19 cellular contexts compared by ENCODE assay signal in the genomic region with DNA sequence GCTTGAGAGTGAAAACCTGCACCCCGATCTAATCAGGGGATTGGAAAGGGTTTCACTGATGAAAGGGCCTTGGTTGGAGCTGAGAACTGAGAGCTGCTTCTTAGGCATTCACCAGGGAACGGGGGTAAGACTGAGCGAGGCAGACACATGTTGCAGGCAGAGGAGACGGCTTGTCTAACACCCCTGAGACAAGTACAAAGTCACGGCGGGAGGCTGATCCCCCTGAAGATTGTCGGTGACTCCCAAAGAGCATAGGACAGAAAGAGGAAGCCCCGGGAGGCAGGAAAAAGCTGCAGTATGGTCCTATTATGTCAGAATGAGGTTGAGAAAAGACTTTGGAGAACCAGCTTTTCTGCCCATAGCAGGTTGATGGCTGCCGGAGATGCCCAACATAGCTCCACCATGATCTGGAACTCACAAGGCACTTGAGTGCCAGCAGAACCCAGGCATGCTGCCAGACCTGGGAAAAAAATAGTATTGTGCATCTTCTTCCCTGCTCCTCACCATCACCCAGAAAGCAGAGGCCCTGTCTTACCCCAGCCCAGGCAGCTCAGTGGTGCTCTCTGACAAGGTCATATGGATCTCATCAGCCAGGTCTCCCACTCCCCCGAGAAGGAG.
DNase-seq lines count a peak whose midpoint lies in the region; ATAC-seq and TF ChIP-seq lines count a peak whose summit lies in the region.
"Had no signal": no experiment of that assay in that cellular context is flagged by ENCODE, and none has a peak within 500 bp of the region (broad histone marks: within the 10 kb centered on the region; RNA-seq: fewer than 3 reads in every experiment).

No MANE protein-coding gene starts in this region.

- no peak overlapping the region for H3K27ac ChIP-seq in right cardiac atrium (ENCODE audit: low read length)
- no peak overlapping the region for H3K27ac ChIP-seq in lower lobe of right lung
- H3K27ac ChIP-seq: KMS-11 had no signal

- intact Hi-C loops in Right ventricle myocardium superior (cut with DNase I) (no loop called here), right cardiac atrium (cut with DNase I) (no loop called here), left ventricle myocardium superior (cut with micrococcal nuclease) (no loop called here), lower lobe of right lung (cut with DNase I) (no loop called here)

- WGBS in right cardiac atrium = 47% methylated on average over 10 of the region's 10 CpGs

- peak; percentile 89 for ATAC-seq in Right ventricle myocardium superior (ENCODE audit: poor library complexity)
- ATAC-seq in right cardiac atrium = no peak
- ATAC-seq in left ventricle myocardium superior = peak; percentile 86
- no peak for ATAC-seq in HG03469 (IDR thresholded peaks at IDR 0.05; ENCODE audit: unreplicated experiment)
- no peak for ATAC-seq in lower lobe of right lung
- ATAC-seq: GM12878 had no signal

- H3K27me3 ChIP-seq in right cardiac atrium (ENCODE audit: control insufficient read depth, insufficient read depth) (no peaks in the 10 kb centered on the region), lower lobe of right lung (ENCODE audit: low read depth) (no peaks in the 10 kb centered on the region)
- H3K27me3 ChIP-seq: BE2C had no signal

- H3K4me1 ChIP-seq in right cardiac atrium (ENCODE audit: control insufficient read depth, insufficient read depth, low read length) (no peaks in the 10 kb centered on the region), lower lobe of right lung (no peaks in the 10 kb centered on the region)

- H3K36me3 Mint-ChIP-seq in activated T-cell treated with anti-CD3 and anti-CD28 coated beads, Interleukin-2, amount 50 U/mL, for 24 hours (ENCODE audit: low read depth) = no peaks in the 10 kb centered on the region
- H3K36me3 Mint-ChIP-seq: CD4-positive, CD25-positive, alpha-beta regulatory T cell had no signal

- H3K27me3 Mint-ChIP-seq in activated T-cell treated with anti-CD3 and anti-CD28 coated beads, Interleukin-2, amount 50 U/mL, for 24 hours = peaks cover 15% of the 10 kb centered on the region
- H3K27me3 Mint-ChIP-seq: CD4-positive, CD25-positive, alpha-beta regulatory T cell had no signal

- H3K9me3 ChIP-seq in right cardiac atrium (ENCODE audit: control insufficient read depth, low read length) (no peaks in the 10 kb centered on the region), lower lobe of right lung (no peaks in the 10 kb centered on the region)
- H3K9me3 ChIP-seq: BE2C had no signal

- H3K27ac Mint-ChIP-seq in activated T-cell treated with anti-CD3 and anti-CD28 coated beads, Interleukin-2, amount 50 U/mL, for 24 hours = no peak overlapping the region

- no peak for TF ChIP-seq CTCF in lower lobe of right lung (IDR thresholded peaks at IDR 0.05)

- H3K4me3 ChIP-seq in right cardiac atrium (ENCODE audit: low read length) = no peak overlapping the region
- no peak overlapping the region for H3K4me3 ChIP-seq in lower lobe of right lung
- H3K4me3 ChIP-seq: GM12878 had no signal

- no peaks in the 10 kb centered on the region for H3K9me3 Mint-ChIP-seq in activated T-cell treated with anti-CD3 and anti-CD28 coated beads, Interleukin-2, amount 50 U/mL, for 24 hours

- no peaks in the 10 kb centered on the region for H3K4me1 Mint-ChIP-seq in activated T-cell treated with anti-CD3 and anti-CD28 coated beads, Interleukin-2, amount 50 U/mL, for 24 hours (ENCODE audit: low read depth)
- H3K4me1 Mint-ChIP-seq: CD4-positive, CD25-positive, alpha-beta regulatory T cell had no signal

- DNase-seq in Right ventricle myocardium superior (peak; percentile 44), right cardiac atrium (no peak), cerebellum (ENCODE audit: low spot score) (peak; percentile 82), left ventricle myocardium superior (peak; percentile 49), NCI-H748 (lab: John Stamatoyannopoulos, UW; ENCODE audit: unreplicated experiment) (no peak), lower lobe of right lung (no peak)
- no peak for DNase-seq in activated T-cell treated with anti-CD3 and anti-CD28 coated beads, Interleukin-2, amount 50 U/mL, for 24 hours
- DNase-seq: BE2C; CD4-positive, CD25-positive, alpha-beta regulatory T cell; DMS153; NCI-H1092; NCI-H1436 treated with DMSO at 0.1 percent for 48 hours; NCI-H2029 treated with DMSO at 0.1 percent for 48 hours; NCI-H2171; NCI-H526; OCI-M1 had no signal

- no peaks in the 10 kb centered on the region for H3K36me3 ChIP-seq in lower lobe of right lung
- H3K36me3 ChIP-seq: BE2C had no signal

- no peak overlapping the region for H3K4me3 Mint-ChIP-seq in activated T-cell treated with anti-CD3 and anti-CD28 coated beads, Interleukin-2, amount 50 U/mL, for 24 hours
- H3K4me3 Mint-ChIP-seq: CD4-positive, CD25-positive, alpha-beta regulatory T cell had no signal

Comparison
In these comparisons a context has a peak if more than half of its experiments do, and no peak if none do; other contexts are left out.
1. ATAC-seq: peak in Right ventricle myocardium superior (single experiment) and left ventricle myocardium superior (single experiment); none in right cardiac atrium (0 of 2), HG03469 (single experiment) and lower lobe of right lung (0 of 2).
2. DNase-seq: peak in Right ventricle myocardium superior (single experiment), cerebellum (single experiment) and left ventricle myocardium superior (single experiment); none in right cardiac atrium (0 of 3), NCI-H748 (single experiment), activated T-cell treated with anti-CD3 and anti-CD28 coated beads, Interleukin-2, amount 50 U/mL, for 24 hours (single experiment) and lower lobe of right lung (single experiment).